In genomic region chr5:80143491-80143890, GRCh38 we compare ENCODE assay signal across 16 cellular contexts.
DNase-seq lines count a peak whose midpoint lies in the region; ATAC-seq and TF ChIP-seq lines count a peak whose summit lies in the region.
"Had no signal": no experiment of that assay in that cellular context is flagged by ENCODE, and none has a peak within 500 bp of the region (broad histone marks: within the 10 kb centered on the region; RNA-seq: fewer than 3 reads in every experiment).

No MANE protein-coding gene starts in this region.

- no peaks in the 10 kb centered on the region for H3K27me3 ChIP-seq in HL-60 (ENCODE audit: insufficient read depth, poor library complexity, severe bottlenecking)
- H3K27me3 ChIP-seq: body of pancreas, hepatocyte, ovary had no signal

- peaks cover 43% of the 10 kb centered on the region for H3K36me3 Mint-ChIP-seq in activated naive CD8-positive, alpha-beta T cell treated with anti-CD3 and anti-CD28 coated beads, Interleukin-2, amount 10 ng/mL, durations not matched to agents 7 days and 5 days
- peaks cover 30% of the 10 kb centered on the region for H3K36me3 Mint-ChIP-seq in activated naive CD8-positive, alpha-beta T cell treated with anti-CD3 and anti-CD28 coated beads for 36 hours
- H3K36me3 Mint-ChIP-seq in effector memory CD8-positive, alpha-beta T cell (ENCODE audit: insufficient read depth): peaks cover 30% of the 10 kb centered on the region

- H3K4me1 Mint-ChIP-seq in activated naive CD8-positive, alpha-beta T cell treated with anti-CD3 and anti-CD28 coated beads, Interleukin-2, amount 10 ng/mL, durations not matched to agents 7 days and 5 days: peaks cover 34% of the 10 kb centered on the region
- H3K4me1 Mint-ChIP-seq in activated naive CD8-positive, alpha-beta T cell treated with anti-CD3 and anti-CD28 coated beads for 36 hours: peaks cover 54% of the 10 kb centered on the region
- H3K4me1 Mint-ChIP-seq in effector memory CD8-positive, alpha-beta T cell (ENCODE audit: low read depth in 2 of 2): peaks cover 21 to 22% of the 10 kb centered on the region in 2 donors

- POLR2A ChIA-PET in activated naive CD8-positive, alpha-beta T cell treated with anti-CD3 and anti-CD28 coated beads, Interleukin-2, amount 10 ng/mL, durations not matched to agents 7 days and 5 days (lab: Charles Lee): no interaction called here

- no peak for DNase-seq in activated naive CD8-positive, alpha-beta T cell treated with anti-CD3 and anti-CD28 coated beads, Interleukin-2, amount 10 ng/mL, durations not matched to agents 7 days and 5 days
- no peak for DNase-seq in activated naive CD8-positive, alpha-beta T cell treated with anti-CD3 and anti-CD28 coated beads for 36 hours
- DNase-seq in HL-60 (ENCODE audit: low read depth in 1 of 2, low spot score in 1 of 2) (no peak), substantia nigra (lab: John Stamatoyannopoulos, UW) (no peak), SW480 (ENCODE audit: low spot score) (no peak), NCI-H2107 (lab: John Stamatoyannopoulos, UW) (no peak)
- no peak for DNase-seq in effector memory CD8-positive, alpha-beta T cell
- DNase-seq in activated effector memory CD4-positive, alpha-beta T cell treated with Interleukin-2 at 50 U/mL for 16 hours: no peak
- DNase-seq: activated CD8-positive, alpha-beta T cell treated with anti-CD3 and anti-CD28 coated beads, Interleukin-2, amount 10 ng/mL, durations not matched to agents 7 days and 5 days; body of pancreas; NCI-H1694 treated with DMSO at 0.1 percent for 48 hours; NCI-H446 treated with DMSO at 0.1 percent for 48 hours; ovary; PC-9; stimulated activated naive CD4-positive, alpha-beta T cell treated with Interleukin-2 at 50 U/mL for 16 hours had no signal

- no peaks in the 10 kb centered on the region for H3K27me3 Mint-ChIP-seq in activated naive CD8-positive, alpha-beta T cell treated with anti-CD3 and anti-CD28 coated beads, Interleukin-2, amount 10 ng/mL, durations not matched to agents 7 days and 5 days
- H3K27me3 Mint-ChIP-seq in activated naive CD8-positive, alpha-beta T cell treated with anti-CD3 and anti-CD28 coated beads for 36 hours: no peaks in the 10 kb centered on the region
- H3K27me3 Mint-ChIP-seq in effector memory CD8-positive, alpha-beta T cell: no peaks in the 10 kb centered on the region

- no peak overlapping the region for H3K4me3 ChIP-seq in HL-60 (replicated peaks; ENCODE audit: insufficient read depth, low read length)
- H3K4me3 ChIP-seq: body of pancreas, hepatocyte, ovary, PC-9 had no signal

- H3K4me3 Mint-ChIP-seq in activated naive CD8-positive, alpha-beta T cell treated with anti-CD3 and anti-CD28 coated beads, Interleukin-2, amount 10 ng/mL, durations not matched to agents 7 days and 5 days: no peak overlapping the region
- no peak overlapping the region for H3K4me3 Mint-ChIP-seq in activated naive CD8-positive, alpha-beta T cell treated with anti-CD3 and anti-CD28 coated beads for 36 hours
- H3K4me3 Mint-ChIP-seq in effector memory CD8-positive, alpha-beta T cell: no peak overlapping the region
- H3K4me3 Mint-ChIP-seq: activated CD8-positive, alpha-beta T cell treated with anti-CD3 and anti-CD28 coated beads, Interleukin-2, amount 10 ng/mL, durations not matched to agents 7 days and 5 days had no signal

- no peak for ATAC-seq in activated naive CD8-positive, alpha-beta T cell treated with anti-CD3 and anti-CD28 coated beads, Interleukin-2, amount 10 ng/mL, durations not matched to agents 7 days and 5 days (ENCODE audit: low read depth)
- no peak for ATAC-seq in effector memory CD8-positive, alpha-beta T cell (replicated peaks)
- ATAC-seq: activated CD8-positive, alpha-beta T cell treated with anti-CD3 and anti-CD28 coated beads, Interleukin-2, amount 10 ng/mL, durations not matched to agents 7 days and 5 days; body of pancreas had no signal

- no peak for TF ChIP-seq CTCF in HL-60 (IDR thresholded peaks at IDR 0.05; ENCODE audit: insufficient read depth, low read length)

- H3K27ac ChIP-seq in HL-60 (replicated peaks) (peak overlapping the region; percentile 91), substantia nigra (ENCODE audit: low read depth, low read length, poor library complexity, severe bottlenecking) (peak overlapping the region; percentile 3)
- H3K27ac ChIP-seq: body of pancreas, hepatocyte, PC-9 had no signal

- H3K27ac Mint-ChIP-seq in activated naive CD8-positive, alpha-beta T cell treated with anti-CD3 and anti-CD28 coated beads, Interleukin-2, amount 10 ng/mL, durations not matched to agents 7 days and 5 days: peak overlapping the region; percentile 10
- H3K27ac Mint-ChIP-seq in activated naive CD8-positive, alpha-beta T cell treated with anti-CD3 and anti-CD28 coated beads for 36 hours: no peak overlapping the region
- peak overlapping the region; percentile 34 to 66 for H3K27ac Mint-ChIP-seq in effector memory CD8-positive, alpha-beta T cell

- no peaks in the 10 kb centered on the region for H3K9me3 Mint-ChIP-seq in activated naive CD8-positive, alpha-beta T cell treated with anti-CD3 and anti-CD28 coated beads, Interleukin-2, amount 10 ng/mL, durations not matched to agents 7 days and 5 days
- no peaks in the 10 kb centered on the region for H3K9me3 Mint-ChIP-seq in activated naive CD8-positive, alpha-beta T cell treated with anti-CD3 and anti-CD28 coated beads for 36 hours
- no peaks in the 10 kb centered on the region for H3K9me3 Mint-ChIP-seq in effector memory CD8-positive, alpha-beta T cell
